ENCODE assay signal across 12 cellular contexts in genomic region chr10:5216801-5217200, GRCh38. TPM values are rescaled to one million over a fixed set of nuclear protein-coding genes. Genes with fewer than 3 reads are reported as not detected.
"Had no signal": no experiment of that assay in that cellular context is flagged by ENCODE, and none has a peak within 500 bp of the region (broad histone marks: within the 10 kb centered on the region; RNA-seq: fewer than 3 reads in every experiment).

No MANE protein-coding gene starts in this region.

- H3K4me3 ChIP-seq: GM23248, HAP-1, K562 had no signal

- H3K27ac ChIP-seq: GM23248, HL-60 had no signal

- DNase-seq: GM23248, GOT3, H7, HFFc6, IMR-90, KG1 had no signal

- H3K9ac ChIP-seq: GM23248 had no signal

- H3K9me3 ChIP-seq: HAP-1 had no signal

- H3K36me3 ChIP-seq: HAP-1 had no signal

- ATAC-seq: HCT116, K562 had no signal

- H2AFZ ChIP-seq: GM23248 had no signal

- H3K4me1 ChIP-seq: HAP-1 had no signal

RNA-seq across cellular contexts. Expression of gene AKR1C4, which starts 20.2 kb away (rescaled TPM):
- total RNA-seq: GM23248, H4, H7, HFFc6, HT1080, IMR-90 had no signal
- polyA plus RNA-seq: GM23248, IMR-90, K562 had no signal

RNA-seq across cellular contexts. Expression of gene AKR1C8, which starts 31.9 kb away (rescaled TPM):
- total RNA-seq: GM23248, H7, HFFc6, HT1080, IMR-90 had no signal
- polyA plus RNA-seq: GM23248, IMR-90 had no signal
